In genomic region chr1:27436204-27437159, GRCh38 we compare ENCODE assay signal across 1 cellular context.
TF ChIP-seq lines count a peak whose summit lies in the region.

No MANE protein-coding gene starts in this region.

TF ChIP-seq in K562, 482 proteins besides CTCF, POLR2A, EP300 and RAD21 (continues in another document):
- TF ChIP-seq NKRF (IDR thresholded peaks at IDR 0.05; ENCODE audit: borderline replicate concordance) (no peak), ZNF134 (CRISPR knock-in tag; conservative IDR thresholded peaks at IDR 0.05) (no peak), SPI1 (IDR thresholded peaks at IDR 0.05; ENCODE audit: borderline replicate concordance, low read depth, low read length) (peak; percentile 72), ZNF316 (IDR thresholded peaks at IDR 0.05) (0 out of 2 replicates have a peak, but pooled peaks have one; percentile 31), ETV1 (tag; conservative IDR thresholded peaks at IDR 0.05; ENCODE audit: low read depth) (peak; percentile 61), PML (IDR thresholded peaks at IDR 0.05; ENCODE audit: low read length) (no peak), TBP (optimal IDR thresholded peaks at IDR 0.05; ENCODE audit: low read depth, low read length) (peak; percentile 27), CEBPB (tag; IDR thresholded peaks at IDR 0.05) (0 out of 2 replicates have a peak, but pooled peaks have one; percentile 19), ZFP30 (CRISPR knock-in tag; IDR thresholded peaks at IDR 0.05; ENCODE audit: borderline replicate concordance) (no peak), HDAC2 (IDR thresholded peaks at IDR 0.05) (peak; percentile 70; the same call in 1 of the 2 replicates), HMGXB4 (CRISPR knock-in tag; IDR thresholded peaks at IDR 0.05) (no peak), ARID3A (IDR thresholded peaks at IDR 0.05; ENCODE audit: borderline replicate concordance, low read depth, low read length) (0 out of 2 replicates have a peak, but pooled peaks have one; percentile 31), RREB1 (CRISPR knock-in tag; IDR thresholded peaks at IDR 0.05) (no peak), POLR2H (tag; IDR thresholded peaks at IDR 0.05; ENCODE audit: low read depth) (no peak), HMBOX1 (IDR thresholded peaks at IDR 0.05) (peak; percentile 60; the same call in 1 of the 2 replicates), ELF1 (tag; IDR thresholded peaks at IDR 0.05) (peak; percentile 38; the same call in 1 of the 2 replicates), BDP1 (IDR thresholded peaks at IDR 0.05; ENCODE audit: insufficient read depth, insufficient read length) (no peak), E2F8 (IDR thresholded peaks at IDR 0.05; ENCODE audit: low read depth, partially characterized antibody) (peak; percentile 5), HDAC1 (IDR thresholded peaks at IDR 0.05) (peak in 1 of 2 experiments; percentile 46; a peak in 2 of 4 replicates), NFE2 (IDR thresholded peaks at IDR 0.05; ENCODE audit: low read depth) (peak; percentile 53), ATF2 (CRISPR knock-in tag; IDR thresholded peaks at IDR 0.05) (no peak), ZMIZ1 (IDR thresholded peaks at IDR 0.05; ENCODE audit: low read depth in 2 of 2, low read length in 2 of 2) (no peak), GABPB2 (CRISPR knock-in tag; conservative IDR thresholded peaks at IDR 0.05) (0 out of 2 replicates have a peak, but pooled peaks have one; percentile 17), MAZ (CRISPR knock-in tag; conservative IDR thresholded peaks at IDR 0.05 in 1 of 2, IDR thresholded peaks at IDR 0.05 in 1 of 2) (peak in 1 of 2 experiments; percentile 20; a peak in 1 of 4 replicates), PHF20 (IDR thresholded peaks at IDR 0.05; ENCODE audit: partially characterized antibody) (no peak), GABPA (tag; conservative IDR thresholded peaks at IDR 0.05; ENCODE audit: low read depth) (peak; percentile 67), VEZF1 (CRISPR knock-in tag; IDR thresholded peaks at IDR 0.05) (peak; percentile 58), ZNF212 (CRISPR knock-in tag; IDR thresholded peaks at IDR 0.05) (no peak), RBM17 (IDR thresholded peaks at IDR 0.05; ENCODE audit: borderline replicate concordance, low read depth, low read length) (no peak), RCOR1 (IDR thresholded peaks at IDR 0.05; ENCODE audit: borderline replicate concordance in 1 of 2, low read depth in 2 of 2, low read length in 2 of 2) (peak; percentile 49 to 92; a peak in 3 of 4 replicates), LEF1 (IDR thresholded peaks at IDR 0.05) (no peak), DPF2 (IDR thresholded peaks at IDR 0.05) (peak; percentile 68), ZNF589 (CRISPR knock-in tag; IDR thresholded peaks at IDR 0.05; ENCODE audit: low read depth) (no peak), C11orf30 (IDR thresholded peaks at IDR 0.05; ENCODE audit: low read depth) (peak; percentile 54), ETV5 (CRISPR knock-in tag; IDR thresholded peaks at IDR 0.05; ENCODE audit: low read depth) (peak; percentile 40; the same call in 1 of the 2 replicates), FOXM1 (IDR thresholded peaks at IDR 0.05; ENCODE audit: low read depth) (no peak), FOXM1 (CRISPR knock-in tag; IDR thresholded peaks at IDR 0.05; ENCODE audit: low read depth) (no peak)
